Comparison of ENCODE assay signal across 8 cellular contexts in the genomic region with DNA sequence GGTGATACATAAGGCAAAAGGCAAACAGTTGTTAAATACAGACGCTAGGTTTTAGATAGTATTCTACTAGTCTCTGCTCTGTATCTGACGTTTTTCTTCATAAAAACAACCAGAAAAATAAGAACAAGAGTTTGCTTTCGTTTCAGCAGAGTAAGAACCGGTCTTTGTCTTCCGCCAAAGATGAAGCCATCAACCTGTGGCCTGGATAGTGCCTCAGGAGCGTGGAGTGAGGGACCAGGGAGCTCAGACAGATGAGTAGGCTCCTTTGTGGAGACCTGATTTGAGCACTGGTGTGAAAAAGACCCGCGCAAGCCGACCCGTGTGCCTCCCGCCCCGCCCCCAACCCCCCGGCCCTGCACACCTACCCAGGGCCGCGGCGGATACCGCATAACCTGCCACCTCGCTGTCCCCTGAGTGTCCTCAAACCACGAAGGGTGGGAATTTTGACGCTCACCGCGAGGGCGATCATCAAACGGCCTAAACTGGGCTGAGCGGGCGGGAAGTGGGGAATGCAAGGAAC. TPM values are rescaled to one million over a fixed set of nuclear protein-coding genes. Genes with fewer than 3 reads are reported as not detected.
DNase-seq lines count a peak whose midpoint lies in the region; ATAC-seq lines count a peak whose summit lies in the region.

No MANE protein-coding gene starts in this region.

- in situ Hi-C loops in Caki2 (cut with HindIII; ENCODE audit: low pct_unique_long_range_greater_than_20kb, low sequenced_read_pairs) = no loop called here

- peak overlapping the region; percentile 81 for H3K4me2 ChIP-seq in Karpas-422 (ENCODE audit: low read depth, low read length, poor library complexity, severe bottlenecking)

- H3K4me3 ChIP-seq in Karpas-422 (ENCODE audit: low read length) = peak overlapping the region; percentile 82
- peak overlapping the region; percentile 75 for H3K4me3 ChIP-seq in naive thymus-derived CD4-positive, alpha-beta T cell (ENCODE audit: low read length)

- POLR2A ChIA-PET in naive thymus-derived CD4-positive, alpha-beta T cell (lab: Charles Lee) = interaction anchor here (0.6 to 1.4 kb wide), 2 partner anchors 33 to 36 kb away, joined by 3 to 4 read pairs; no protein-coding TSS in a partner anchor

- intact Hi-C loops in naive thymus-derived CD4-positive, alpha-beta T cell (cut with micrococcal nuclease) = loop anchor here (2.0 to 10.0 kb wide), 9 partner anchors 127 to 1690 kb away; a partner anchor contains a TSS

- H3K9me2 ChIP-seq in Karpas-422 (replicated peaks; ENCODE audit: insufficient read depth, low read length) = no peaks in the 10 kb centered on the region

- H3K27ac Mint-ChIP-seq in effector memory CD8-positive, alpha-beta T cell = peak overlapping the region in 1 of 2 donors; percentile 80
- peak overlapping the region in 7 of 9 donors; percentile 6 to 82 (median 71) for H3K27ac Mint-ChIP-seq in naive thymus-derived CD4-positive, alpha-beta T cell

- peak; percentile 3 for DNase-seq in Caki2 (ENCODE audit: low read depth)
- DNase-seq in Karpas-422 = no peak
- peak in 2 of 3 experiments; percentile 5 to 18 for DNase-seq in effector memory CD8-positive, alpha-beta T cell
- peak in 5 of 9 donors; percentile 5 to 22 (median 9) for DNase-seq in naive thymus-derived CD4-positive, alpha-beta T cell
- DNase-seq in ureter (ENCODE audit: low spot score) = no peak
- no peak for DNase-seq in GOT3 (lab: John Stamatoyannopoulos, UW)

- no peaks in the 10 kb centered on the region for H3K36me3 ChIP-seq in Karpas-422 (ENCODE audit: insufficient read depth, low read length)
- no peaks in the 10 kb centered on the region for H3K36me3 ChIP-seq in naive thymus-derived CD4-positive, alpha-beta T cell (ENCODE audit: control insufficient read depth in 2 of 3, insufficient read depth in 3 of 3, low read length in 3 of 3)

- H3K4me1 ChIP-seq in Karpas-422 (ENCODE audit: low read length) = peaks cover 22% of the 10 kb centered on the region
- no peaks in the 10 kb centered on the region for H3K4me1 ChIP-seq in naive thymus-derived CD4-positive, alpha-beta T cell (ENCODE audit: control insufficient read depth in 2 of 2, insufficient read depth in 2 of 2, low read length in 2 of 2)

- no peak overlapping the region for H2AFZ ChIP-seq in Karpas-422 (ENCODE audit: low read length)

- H3K4me3 Mint-ChIP-seq in effector memory CD8-positive, alpha-beta T cell = peak overlapping the region; percentile 75 to 78
- peak overlapping the region; percentile 60 to 90 (median 80) for H3K4me3 Mint-ChIP-seq in naive thymus-derived CD4-positive, alpha-beta T cell

- H4K20me1 ChIP-seq in Karpas-422 (ENCODE audit: insufficient read depth, low read depth, low read length) = no peaks in the 10 kb centered on the region

- CTCF ChIA-PET in naive thymus-derived CD4-positive, alpha-beta T cell (lab: Charles Lee) = no interaction called here

- H3K36me3 Mint-ChIP-seq in effector memory CD8-positive, alpha-beta T cell (ENCODE audit: insufficient read depth) = peaks cover 9% of the 10 kb centered on the region
- H3K36me3 Mint-ChIP-seq in naive thymus-derived CD4-positive, alpha-beta T cell = peaks cover 0 to 3% (median 0%) of the 10 kb centered on the region in 5 donors

- peaks cover 2 to 5% of the 10 kb centered on the region in 2 donors for H3K4me1 Mint-ChIP-seq in effector memory CD8-positive, alpha-beta T cell (ENCODE audit: low read depth in 2 of 2)
- peaks cover 7 to 23% (median 16%) of the 10 kb centered on the region in 7 donors for H3K4me1 Mint-ChIP-seq in naive thymus-derived CD4-positive, alpha-beta T cell

- H3K27me3 Mint-ChIP-seq in effector memory CD8-positive, alpha-beta T cell = no peaks in the 10 kb centered on the region
- peaks cover 0 to 21% (median 10%) of the 10 kb centered on the region in 5 donors for H3K27me3 Mint-ChIP-seq in naive thymus-derived CD4-positive, alpha-beta T cell

- H3K27me3 ChIP-seq in Karpas-422 (ENCODE audit: low read length) = no peaks in the 10 kb centered on the region
- no peaks in the 10 kb centered on the region for H3K27me3 ChIP-seq in naive thymus-derived CD4-positive, alpha-beta T cell (ENCODE audit: control insufficient read depth in 2 of 2, insufficient read depth in 2 of 2, low read length in 2 of 2)

- no peaks in the 10 kb centered on the region for H3K9me3 Mint-ChIP-seq in effector memory CD8-positive, alpha-beta T cell
- H3K9me3 Mint-ChIP-seq in naive thymus-derived CD4-positive, alpha-beta T cell = peaks cover 0 to 2% (median 0%) of the 10 kb centered on the region in 11 donors

- no peak overlapping the region for H3K27ac ChIP-seq in Karpas-422 (ENCODE audit: low read length)
- H3K27ac ChIP-seq in naive thymus-derived CD4-positive, alpha-beta T cell (ENCODE audit: low read depth, low read length) = no peak overlapping the region

- H3K9me3 ChIP-seq in Karpas-422 (ENCODE audit: low read length) = no peaks in the 10 kb centered on the region
- no peaks in the 10 kb centered on the region for H3K9me3 ChIP-seq in naive thymus-derived CD4-positive, alpha-beta T cell (ENCODE audit: control insufficient read depth in 2 of 3, low read length in 3 of 3)

- peak overlapping the region; percentile 74 for H3K9ac ChIP-seq in Karpas-422 (ENCODE audit: low read length)

- peak; percentile 8 for ATAC-seq in effector memory CD8-positive, alpha-beta T cell (replicated peaks)
- ATAC-seq in naive thymus-derived CD4-positive, alpha-beta T cell = no peak
- ATAC-seq in HG03571 (IDR thresholded peaks at IDR 0.05; ENCODE audit: unreplicated experiment) (no peak), HG03196 (IDR thresholded peaks at IDR 0.05; ENCODE audit: unreplicated experiment) (no peak)

- peaks cover 10% of the 10 kb centered on the region; the same call in 1 of the 2 replicates for H3K79me2 ChIP-seq in Karpas-422 (ENCODE audit: low read length)

RNA-seq across cellular contexts. Expression of a gene that starts 1.0 kb away (rescaled TPM):
- total RNA-seq in Caki2 (2014; rRNA removed; shearing (Covaris generic); ENCODE audit: low replicate concordance) = 9.3 and 15.9 TPM in 2 replicates
- total RNA-seq in Karpas-422 (2014; rRNA removed; shearing (Covaris generic); ENCODE audit: low replicate concordance) = 31.9 and 40.0 TPM in 2 replicates
- total RNA-seq in naive thymus-derived CD4-positive, alpha-beta T cell = 10 to 100 TPM; 18.0 to 68.1 (median 45.3) TPM
- polyA plus RNA-seq in naive thymus-derived CD4-positive, alpha-beta T cell = 10 to 100 TPM; 20.7 to 37.8 TPM
- 57.0 TPM for total RNA-seq in ureter

Comparison
In these comparisons a context has a peak if more than half of its experiments do, and no peak if none do; other contexts are left out.
1. DNase-seq: peak in Caki2 (single experiment), effector memory CD8-positive, alpha-beta T cell (2 of 3) and naive thymus-derived CD4-positive, alpha-beta T cell (5 of 9); none in Karpas-422 (single experiment), ureter (single experiment) and GOT3 (single experiment).